In the genomic region with DNA sequence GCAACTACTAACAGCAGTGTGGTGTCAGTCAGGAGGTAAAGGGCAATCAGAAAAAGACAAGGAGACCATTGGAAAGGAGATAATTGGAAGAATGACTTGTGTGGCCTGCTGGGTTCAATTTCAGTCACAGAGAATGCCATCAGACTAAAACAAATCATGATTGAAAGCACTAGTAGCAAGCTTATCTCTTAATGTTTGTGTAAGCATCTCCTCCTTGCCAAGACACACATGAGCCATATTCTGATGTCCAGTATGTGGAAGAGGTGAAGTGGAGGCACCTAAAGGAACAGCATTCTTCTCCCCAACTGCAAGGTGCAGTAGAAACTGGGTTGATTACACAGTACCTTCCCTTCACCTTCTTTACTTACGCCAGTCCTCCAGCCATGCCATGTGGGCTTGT, we compare ENCODE assay signal across 22 cellular contexts.
DNase-seq lines count a peak whose midpoint lies in the region; ATAC-seq and TF ChIP-seq lines count a peak whose summit lies in the region.
"Had no signal": no experiment of that assay in that cellular context is flagged by ENCODE, and none has a peak within 500 bp of the region (broad histone marks: within the 10 kb centered on the region; RNA-seq: fewer than 3 reads in every experiment).

No MANE protein-coding gene starts in this region.

- TF ChIP-seq CTCF in LNCaP clone FGC (IDR thresholded peaks at IDR 0.05; ENCODE audit: control insufficient read depth, extremely low read depth, insufficient read depth), result no peak
- no peak for TF ChIP-seq CTCF in VCaP (conservative IDR thresholded peaks at IDR 0.05)
- TF ChIP-seq CTCF in upper lobe of right lung (IDR thresholded peaks at IDR 0.05), result no peak

- no peaks in the 10 kb centered on the region for H3K9me3 Mint-ChIP-seq in activated naive CD8-positive, alpha-beta T cell (ENCODE audit: low read depth)
- H3K9me3 Mint-ChIP-seq in activated naive CD8-positive, alpha-beta T cell treated with anti-CD3 and anti-CD28 coated beads, Interleukin-2, amount 50 U/mL, for 24 hours, result no peaks in the 10 kb centered on the region
- H3K9me3 Mint-ChIP-seq: HFFc6 had no signal

- no peak overlapping the region for H3K4me3 Mint-ChIP-seq in activated naive CD8-positive, alpha-beta T cell
- H3K4me3 Mint-ChIP-seq in activated naive CD8-positive, alpha-beta T cell treated with anti-CD3 and anti-CD28 coated beads, Interleukin-2, amount 50 U/mL, for 24 hours, result no peak overlapping the region
- H3K4me3 Mint-ChIP-seq: CD4-positive, CD25-positive, alpha-beta regulatory T cell; HFFc6 had no signal

- H3K4me3 ChIP-seq in LNCaP clone FGC (ENCODE audit: low read depth, low read length) (no peak overlapping the region), upper lobe of right lung (no peak overlapping the region)
- H3K4me3 ChIP-seq: PC-9, SK-N-MC had no signal

- H3K9me3 ChIP-seq in upper lobe of right lung, result no peaks in the 10 kb centered on the region
- H3K9me3 ChIP-seq: BE2C had no signal

- peaks cover 10% of the 10 kb centered on the region for H3K4me1 ChIP-seq in upper lobe of right lung

- no peaks in the 10 kb centered on the region for H3K36me3 ChIP-seq in upper lobe of right lung
- H3K36me3 ChIP-seq: BE2C had no signal

- no peaks in the 10 kb centered on the region for H3K27me3 ChIP-seq in upper lobe of right lung
- H3K27me3 ChIP-seq: BE2C had no signal

- ATAC-seq in activated naive CD8-positive, alpha-beta T cell treated with anti-CD3 and anti-CD28 coated beads, Interleukin-2, amount 50 U/mL, for 24 hours, result no peak
- peak; percentile 38 for ATAC-seq in upper lobe of right lung

- H3K27ac Mint-ChIP-seq in activated naive CD8-positive, alpha-beta T cell, result peak overlapping the region; percentile 46
- H3K27ac Mint-ChIP-seq in activated naive CD8-positive, alpha-beta T cell treated with anti-CD3 and anti-CD28 coated beads, Interleukin-2, amount 50 U/mL, for 24 hours, result no peak overlapping the region
- H3K27ac Mint-ChIP-seq: HFFc6 had no signal

- no peaks in the 10 kb centered on the region for H3K27me3 Mint-ChIP-seq in activated naive CD8-positive, alpha-beta T cell
- H3K27me3 Mint-ChIP-seq in activated naive CD8-positive, alpha-beta T cell treated with anti-CD3 and anti-CD28 coated beads, Interleukin-2, amount 50 U/mL, for 24 hours, result no peaks in the 10 kb centered on the region
- H3K27me3 Mint-ChIP-seq: CD4-positive, CD25-positive, alpha-beta regulatory T cell had no signal

- intact Hi-C loops in upper lobe of right lung (cut with DNase I), result no loop called here

- H3K36me3 Mint-ChIP-seq in activated naive CD8-positive, alpha-beta T cell, result peaks cover 24% of the 10 kb centered on the region
- peaks cover 21% of the 10 kb centered on the region for H3K36me3 Mint-ChIP-seq in activated naive CD8-positive, alpha-beta T cell treated with anti-CD3 and anti-CD28 coated beads, Interleukin-2, amount 50 U/mL, for 24 hours (ENCODE audit: low read depth)

- H3K4me1 Mint-ChIP-seq in activated naive CD8-positive, alpha-beta T cell (ENCODE audit: low read depth), result peaks cover 24% of the 10 kb centered on the region
- H3K4me1 Mint-ChIP-seq in activated naive CD8-positive, alpha-beta T cell treated with anti-CD3 and anti-CD28 coated beads, Interleukin-2, amount 50 U/mL, for 24 hours, result peaks cover 16% of the 10 kb centered on the region

- no peak for DNase-seq in activated naive CD8-positive, alpha-beta T cell treated with anti-CD3 and anti-CD28 coated beads, Interleukin-2, amount 50 U/mL, for 24 hours
- DNase-seq in LNCaP clone FGC (ENCODE audit: low read depth) (peak; percentile 66), upper lobe of right lung (no peak), HCEC 1CT (no peak)
- DNase-seq in activated CD4-positive, CD25-positive, alpha-beta regulatory T cell treated with anti-CD3 and anti-CD28 coated beads, Interleukin-2, amount 50 U/mL, for 72 hours, result no peak
- DNase-seq: BE2C; CD4-positive, CD25-positive, alpha-beta regulatory T cell; COR-L47; DMS79; HFFc6; Karpas-422; NCI-H1417 treated with DMSO at 0.1 percent for 48 hours; NCI-H2081; NCI-H2171; NCI-H345; NCI-H524; PC-9; SHP77 treated with DMSO at 0.1 percent for 48 hours had no signal

- H3K27ac ChIP-seq in VCaP (peak overlapping the region; percentile 41), upper lobe of right lung (no peak overlapping the region)
- H3K27ac ChIP-seq: PC-9, RWPE1, SK-N-MC had no signal
